In the genomic region with DNA sequence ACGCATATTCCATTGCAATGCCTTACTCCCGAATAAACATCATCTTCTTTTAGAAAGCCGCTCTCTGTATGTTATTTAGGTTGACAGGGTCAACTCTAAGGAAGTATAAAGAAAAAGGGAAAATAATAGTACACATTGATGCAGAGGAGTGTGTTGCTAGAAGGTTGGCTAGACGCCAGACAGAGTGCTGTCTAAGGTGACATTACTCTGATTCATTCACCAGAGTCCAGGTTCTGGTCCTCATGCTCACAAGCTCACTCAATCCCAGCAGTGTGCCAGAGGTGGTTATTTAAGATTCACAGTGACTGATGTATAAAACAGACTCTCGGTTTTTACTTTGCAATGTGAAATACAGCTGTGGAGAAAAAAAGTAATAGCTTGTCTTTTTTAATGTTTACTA, we compare ENCODE assay signal across 18 cellular contexts. TPM values are rescaled to one million over a fixed set of nuclear protein-coding genes. Genes with fewer than 3 reads are reported as not detected.
DNase-seq lines count a peak whose midpoint lies in the region; TF ChIP-seq lines count a peak whose summit lies in the region.
"Had no signal": no experiment of that assay in that cellular context is flagged by ENCODE, and none has a peak within 500 bp of the region (broad histone marks: within the 10 kb centered on the region; RNA-seq: fewer than 3 reads in every experiment).

No MANE protein-coding gene starts in this region.

- 91 to 94% methylated on average over 5 of the region's 5 CpGs for WGBS in GM23248 (ENCODE audit: low coverage in 1 of 2, low lambda C conversion rate in 2 of 2, missing lambda C conversion rate in 2 of 2), 2 experiments

- no peak overlapping the region for H3K4me3 ChIP-seq in GM23248
- no peak overlapping the region for H3K4me3 ChIP-seq in epithelial cell of esophagus (ENCODE audit: low read length)
- H3K4me3 ChIP-seq: BLaER1 treated with 17β-estradiol and CSF1 and Interleukin-3, amounts not matched to agents 10 nM and 100 nM; SJSA1 had no signal

- H3K9me3 ChIP-seq in GM23248 (ENCODE audit: low read depth), result no peaks in the 10 kb centered on the region
- H3K9me3 ChIP-seq: BLaER1 treated with 17β-estradiol and CSF1 and Interleukin-3, amounts not matched to agents 10 nM and 100 nM; SJSA1 had no signal

- peaks cover 7% of the 10 kb centered on the region; the same call in 1 of the 2 replicates for H3F3A ChIP-seq in GM23248 (ENCODE audit: insufficient read depth)

- H3K4me1 ChIP-seq in GM23248 (ENCODE audit: insufficient read depth), result peaks cover 9% of the 10 kb centered on the region
- H3K4me1 ChIP-seq: BLaER1 treated with 17β-estradiol and CSF1 and Interleukin-3, amounts not matched to agents 10 nM and 100 nM; SJSA1 had no signal

- no peak overlapping the region for H3K4me2 ChIP-seq in GM23248 (ENCODE audit: unreplicated experiment)
- H3K4me2 ChIP-seq: BLaER1 treated with 17β-estradiol and CSF1 and Interleukin-3, amounts not matched to agents 10 nM and 100 nM; KMS-11 had no signal

- no peak overlapping the region for H3K27ac ChIP-seq in GM23248
- H3K27ac ChIP-seq: 22Rv1; BLaER1 treated with 17β-estradiol and CSF1 and Interleukin-3, amounts not matched to agents 10 nM and 100 nM; KMS-11; RWPE1; SJSA1 had no signal

- TF ChIP-seq CTCF in epithelial cell of esophagus (IDR thresholded peaks at IDR 0.05; ENCODE audit: insufficient read depth, low read depth, low read length, missing control alignments), result no peak

- in situ Hi-C loops in GM23248 (cut with MboI), result no loop called here

- H4K20me1 ChIP-seq in GM23248 (ENCODE audit: insufficient read depth), result no peaks in the 10 kb centered on the region
- H4K20me1 ChIP-seq: BLaER1 treated with 17β-estradiol and CSF1 and Interleukin-3, amounts not matched to agents 10 nM and 100 nM had no signal

- no peaks in the 10 kb centered on the region for H3K27me3 ChIP-seq in GM23248 (replicated peaks; ENCODE audit: insufficient read depth)
- H3K27me3 ChIP-seq: BLaER1 treated with 17β-estradiol and CSF1 and Interleukin-3, amounts not matched to agents 10 nM and 100 nM; SJSA1 had no signal

- no peaks in the 10 kb centered on the region for H3K36me3 ChIP-seq in GM23248 (ENCODE audit: low read depth)
- H3K36me3 ChIP-seq: SJSA1 had no signal

- DNase-seq in DMS 273 (lab: John Stamatoyannopoulos, UW; ENCODE audit: unreplicated experiment), result peak; percentile 11
- no peak for DNase-seq in DMS 273 treated with DMSO at 0.1 percent for 48 hours (lab: John Stamatoyannopoulos, UW)
- peak; percentile 21 for DNase-seq in GM23248
- DNase-seq in RKO (ENCODE audit: low spot score), result peak; percentile 20
- peak; percentile 42 for DNase-seq in epithelial cell of esophagus (ENCODE audit: low read depth)
- DNase-seq in stimulated activated CD4-positive, alpha-beta T cell treated with anti-CD3 and anti-CD28 coated beads, Interleukin-12 subunit alpha, Interleukin-12 subunit beta, amount 100 ng/mL, for 4 hours, result no peak
- no peak for DNase-seq in SKM-1 treated with dmso at 0.1 percent for 144 hours (lab: John Stamatoyannopoulos, UW; ENCODE audit: unreplicated experiment)
- DNase-seq in SHP77 (lab: John Stamatoyannopoulos, UW), result no peak
- DNase-seq: DMS153, H9, NCI-H1436 treated with DMSO at 0.1 percent for 48 hours, NCI-H2171, NCI-H510A had no signal

- no peak overlapping the region for H3K9ac ChIP-seq in GM23248
- H3K9ac ChIP-seq: BLaER1 treated with 17β-estradiol and CSF1 and Interleukin-3, amounts not matched to agents 10 nM and 100 nM; KMS-11 had no signal

- H3K79me2 ChIP-seq in GM23248 (ENCODE audit: insufficient read depth), result no peaks in the 10 kb centered on the region

- H3K9me2 ChIP-seq in GM23248 (ENCODE audit: insufficient read depth), result no peaks in the 10 kb centered on the region

- no peak overlapping the region for H2AFZ ChIP-seq in GM23248

RNA-seq across cellular contexts. Expression of a gene that starts 1.7 kb away (rescaled TPM):
- total RNA-seq in GM23248 (2014; rRNA removed; shearing (Covaris generic)), result 1.4 and 2.7 TPM in 2 replicates
- 0.55 and 0.63 TPM in 2 replicates for polyA plus RNA-seq in GM23248 (2016; fragmentation: Nextera tagmentation; extraction: Ambion mirVana)

Comparison
In these comparisons a context has a peak if more than half of its experiments do, and no peak if none do; other contexts are left out.
1. DNase-seq: peak in DMS 273 (single experiment), GM23248 (single experiment), RKO (single experiment) and epithelial cell of esophagus (single experiment); none in DMS 273 treated with DMSO at 0.1 percent for 48 hours (single experiment), stimulated activated CD4-positive, alpha-beta T cell treated with anti-CD3 and anti-CD28 coated beads, Interleukin-12 subunit alpha, Interleukin-12 subunit beta, amount 100 ng/mL, for 4 hours (single experiment), SKM-1 treated with dmso at 0.1 percent for 144 hours (single experiment) and SHP77 (0 of 2).